In the genomic region with DNA sequence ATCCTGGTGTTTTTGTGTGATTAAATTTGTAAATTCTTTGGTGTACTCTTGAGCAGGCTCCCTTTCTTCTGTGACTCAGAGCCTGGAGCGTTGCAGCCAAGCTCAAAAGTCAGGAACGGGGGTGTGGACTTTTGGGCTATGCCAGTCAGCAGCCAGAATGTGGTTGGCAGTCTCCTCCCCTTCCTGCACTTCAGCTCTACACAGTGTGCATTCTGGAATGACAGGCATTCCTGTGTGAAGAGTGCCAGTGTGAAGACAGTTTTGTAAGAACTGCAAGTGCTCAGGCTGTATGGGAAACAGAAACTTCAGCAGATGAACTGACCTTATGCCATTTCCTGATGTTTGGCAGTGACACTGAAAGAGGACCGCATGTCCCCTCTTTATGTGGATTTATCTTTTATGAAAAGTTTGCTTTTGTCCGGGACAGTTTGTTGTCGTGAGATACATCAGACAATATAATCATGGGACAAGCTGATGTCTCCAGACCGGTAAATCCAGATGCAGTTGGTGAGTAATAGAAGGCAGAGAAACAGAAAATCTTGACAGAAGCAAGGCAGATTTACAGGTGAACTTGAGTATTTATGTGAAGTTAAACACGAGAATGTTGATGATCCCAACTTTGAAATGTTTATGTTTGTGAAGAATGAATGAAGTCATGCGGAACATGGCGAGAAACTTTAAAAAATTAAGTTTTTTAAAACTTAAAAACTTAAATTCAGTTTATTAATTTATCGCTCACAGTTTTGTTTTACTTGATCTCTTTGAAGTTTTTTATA, we compare ENCODE assay signal across 8 cellular contexts.
A peak's percentile ranks its signal among the peaks of the same experiment; 100 is the strongest.
DNase-seq lines count a peak whose midpoint lies in the region; FAIRE-seq and TF ChIP-seq lines count a peak whose summit lies in the region.

No MANE protein-coding gene starts in this region.

- H2AFZ ChIP-seq in mammary epithelial cell (ENCODE audit: low read depth, low read length), result peak overlapping the region; percentile 7
- H2AFZ ChIP-seq in keratinocyte (ENCODE audit: control insufficient read depth, low read length), result no peak overlapping the region

- peaks cover 45% of the 10 kb centered on the region for H3K79me2 ChIP-seq in mammary epithelial cell (ENCODE audit: insufficient read depth, low read length)
- H3K79me2 ChIP-seq in keratinocyte (ENCODE audit: control insufficient read depth, insufficient read depth, low read length), result peaks cover 14% of the 10 kb centered on the region

- peak overlapping the region; percentile 33 to 51 (median 50) for H3K4me3 ChIP-seq in mammary epithelial cell (replicated peaks in 1 of 3; ENCODE audit: insufficient read depth in 1 of 3, low read depth in 2 of 3, low read length in 3 of 3)
- H3K4me3 ChIP-seq in keratinocyte (ENCODE audit: control insufficient read depth in 2 of 3, extremely low read depth in 1 of 3, insufficient read depth in 2 of 3, low read depth in 1 of 3, low read length in 3 of 3), result peak overlapping the region; percentile 34 to 72 (median 38)
- H3K4me3 ChIP-seq in small intestine (ENCODE audit: low read depth in 1 of 2, low read length in 2 of 2), result no peak overlapping the region

- H3K9ac ChIP-seq in mammary epithelial cell (ENCODE audit: insufficient read depth, low read length) (peak overlapping the region; percentile 80), keratinocyte (ENCODE audit: control insufficient read depth, extremely low read depth, insufficient read depth, low read length) (peak overlapping the region; percentile 73)

- 26% methylated on average over 10 of the region's 10 CpGs for WGBS in mammary epithelial cell (ENCODE audit: low coverage, missing lambda C conversion rate)
- WGBS in small intestine, 3 donors, result 36 to 39% (median 38%) methylated on average over 10 of the region's 10 CpGs

- H3K27ac ChIP-seq in mammary epithelial cell (ENCODE audit: insufficient read depth, low read depth, low read length), result peak overlapping the region; percentile 74
- H3K27ac ChIP-seq in keratinocyte (ENCODE audit: control insufficient read depth, insufficient read depth, low read length), result peak overlapping the region; percentile 91
- peak overlapping the region; percentile 55 to 61 for H3K27ac ChIP-seq in small intestine (ENCODE audit: low read depth in 1 of 2, low read length in 1 of 2)

- CTCF ChIA-PET in mammary epithelial cell (lab: Charles Lee; ENCODE audit: low non-redundant PET), result interaction anchor here (0.9 kb wide), 1 partner anchor 78 kb away, joined by 3 read pairs; no protein-coding TSS in a partner anchor

- dilution Hi-C loops in mammary epithelial cell (cut with HindIII; ENCODE audit: low sequenced_read_pairs) (no loop called here), keratinocyte (cut with MboI; ENCODE audit: extremely low pct_ligation_motif_present, low sequenced_read_pairs) (no loop called here)

- H3K4me1 ChIP-seq in mammary epithelial cell (ENCODE audit: insufficient read depth, low read length) (peaks cover 24% of the 10 kb centered on the region), keratinocyte (ENCODE audit: control insufficient read depth, extremely low read depth, insufficient read depth, low read length) (peaks cover 30% of the 10 kb centered on the region), small intestine (ENCODE audit: control insufficient read depth in 2 of 2, insufficient read depth in 1 of 2, low read depth in 1 of 2, low read length in 1 of 2) (peaks cover 0 to 5% of the 10 kb centered on the region in 2 donors)

- no peaks in the 10 kb centered on the region for H3K9me1 ChIP-seq in keratinocyte (ENCODE audit: control insufficient read depth, extremely low read depth, insufficient read depth, low read length)

- TF ChIP-seq CTCF in mammary epithelial cell (conservative IDR thresholded peaks at IDR 0.05 in 1 of 2, IDR thresholded peaks at IDR 0.05 in 1 of 2; ENCODE audit: extremely low read depth in 1 of 2, insufficient read depth in 1 of 2, low read depth in 1 of 2, low read length in 2 of 2) (no peak), keratinocyte (optimal IDR thresholded peaks at IDR 0.05 in 1 of 3, IDR thresholded peaks at IDR 0.05 in 1 of 3, conservative IDR thresholded peaks at IDR 0.05 in 1 of 3; ENCODE audit: extremely low read depth in 1 of 3, insufficient read depth in 2 of 3, low read length in 3 of 3) (no peak), GM20000 (IDR thresholded peaks at IDR 0.05; ENCODE audit: extremely low read depth, missing control alignments) (no peak)

- H3K9me3 ChIP-seq in mammary epithelial cell (replicated peaks; ENCODE audit: insufficient read depth, low read length) (no peaks in the 10 kb centered on the region), keratinocyte (ENCODE audit: control insufficient read depth, low read depth, low read length) (no peaks in the 10 kb centered on the region), small intestine (ENCODE audit: control insufficient read depth, low read depth) (no peaks in the 10 kb centered on the region)

- no peaks in the 10 kb centered on the region for H3K27me3 ChIP-seq in mammary epithelial cell (ENCODE audit: insufficient read depth, low read length)
- no peaks in the 10 kb centered on the region for H3K27me3 ChIP-seq in keratinocyte (ENCODE audit: control insufficient read depth, extremely low read depth, insufficient read depth, low read length)
- H3K27me3 ChIP-seq in small intestine (ENCODE audit: control insufficient read depth in 2 of 2, insufficient read depth in 2 of 2, low read length in 2 of 2), result no peaks in the 10 kb centered on the region

- intact Hi-C loops in mammary epithelial cell (cut with micrococcal nuclease), result no loop called here

- no peaks in the 10 kb centered on the region for H4K20me1 ChIP-seq in mammary epithelial cell (ENCODE audit: insufficient read depth, low read length)
- no peaks in the 10 kb centered on the region for H4K20me1 ChIP-seq in keratinocyte (ENCODE audit: control insufficient read depth, extremely low read depth, insufficient read depth, low read length)

- FAIRE-seq in keratinocyte (lab: Jason Lieb, UNC), result peak; percentile 98
- no peak for FAIRE-seq in small intestine (lab: Jason Lieb, UNC)

- no peaks in the 10 kb centered on the region for H3K36me3 ChIP-seq in mammary epithelial cell (ENCODE audit: insufficient read depth, low read length)
- no peaks in the 10 kb centered on the region for H3K36me3 ChIP-seq in keratinocyte (ENCODE audit: control insufficient read depth in 2 of 2, extremely low read depth in 1 of 2, insufficient read depth in 2 of 2, low read length in 2 of 2)
- H3K36me3 ChIP-seq in small intestine (ENCODE audit: control insufficient read depth in 2 of 2, insufficient read depth in 2 of 2, low read length in 2 of 2), result no peaks in the 10 kb centered on the region

- in situ Hi-C loops in mammary epithelial cell (cut with MboI; ENCODE audit: low sequenced_read_pairs in 2 of 2), result no loop called here

- peak; percentile 75 to 82 for DNase-seq in AML-193 (lab: John Stamatoyannopoulos, UW)
- peak; percentile 65 for DNase-seq in NCI-H510A (lab: John Stamatoyannopoulos, UW)
- peak; percentile 98 for DNase-seq in mammary epithelial cell
- peak; percentile 83 for DNase-seq in keratinocyte (ENCODE audit: low read depth, low spot score)
- peak; percentile 79 for DNase-seq in small intestine
- no peak for DNase-seq in stimulated activated naive CD4-positive, alpha-beta T cell (lab: John Stamatoyannopoulos, UW)
- DNase-seq in GM20000 (ENCODE audit: low spot score), result no peak

- TSS peak; percentile 87 for BruUV-seq in mammary epithelial cell (replicated peaks; lab: Mats Ljungman, UMichigan)

- H3K4me2 ChIP-seq in mammary epithelial cell (ENCODE audit: insufficient read depth, low read depth, low read length) (peak overlapping the region; percentile 80), keratinocyte (ENCODE audit: control insufficient read depth, extremely low read depth, insufficient read depth, low read depth, low read length) (peak overlapping the region; percentile 79)

- TF ChIP-seq POLR2A in GM19193 (IDR thresholded peaks at IDR 0.05; ENCODE audit: extremely low read depth, insufficient read depth, insufficient read length), result peak; percentile 46

Comparison
In these comparisons a context has a peak if more than half of its experiments do, and no peak if none do; other contexts are left out.
1. DNase-seq: peak in AML-193 (2 of 2), NCI-H510A (single experiment), mammary epithelial cell (single experiment), keratinocyte (single experiment) and small intestine (single experiment); none in stimulated activated naive CD4-positive, alpha-beta T cell (0 of 6) and GM20000 (single experiment).
2. H3K4me3 ChIP-seq: peak in mammary epithelial cell (3 of 3) and keratinocyte (3 of 3); none in small intestine (0 of 2).
3. Peak in every context shown above with its lines, with median percentiles within 50 percentile points of each other: H3K27ac ChIP-seq.